Comparison of ENCODE assay signal across 8 cellular contexts in genomic region chr2:176637134-176637496, GRCh38.
DNase-seq lines count a peak whose midpoint lies in the region; FAIRE-seq and TF ChIP-seq lines count a peak whose summit lies in the region.

No MANE protein-coding gene starts in this region.

- no peak for DNase-seq in activated naive CD4-positive, alpha-beta T cell treated with anti-CD3 and anti-CD28 coated beads, Interleukin-2, amount 10 ng/mL, durations not matched to agents 7 days and 5 days
- no peak for DNase-seq in activated naive CD4-positive, alpha-beta T cell treated with Interleukin-2 at 50 U/mL for 16 hours
- DNase-seq in activated naive CD8-positive, alpha-beta T cell treated with anti-CD3 and anti-CD28 coated beads for 36 hours = no peak
- DNase-seq in kidney = no peak
- DNase-seq in tibial nerve (ENCODE audit: low spot score in 2 of 2) = no peak
- DNase-seq in NCI-H82 (lab: John Stamatoyannopoulos, UW) = no peak
- DNase-seq in A172 (ENCODE audit: low spot score) = no peak
- DNase-seq in HK-2 (ENCODE audit: unreplicated experiment) = no peak

- peaks cover 0 to 62% of the 10 kb centered on the region in 2 donors for H3K27me3 ChIP-seq in tibial nerve

- no peaks in the 10 kb centered on the region for H3K4me1 Mint-ChIP-seq in activated naive CD4-positive, alpha-beta T cell treated with anti-CD3 and anti-CD28 coated beads, Interleukin-2, amount 10 ng/mL, durations not matched to agents 7 days and 5 days
- peaks cover 2% of the 10 kb centered on the region for H3K4me1 Mint-ChIP-seq in activated naive CD8-positive, alpha-beta T cell treated with anti-CD3 and anti-CD28 coated beads for 36 hours

- TF ChIP-seq CTCF in kidney (IDR thresholded peaks at IDR 0.05; ENCODE audit: borderline replicate concordance, extremely low read depth, insufficient read depth) (no peak), tibial nerve (IDR thresholded peaks at IDR 0.05) (no peak)

- H3K27ac Mint-ChIP-seq in activated naive CD4-positive, alpha-beta T cell treated with anti-CD3 and anti-CD28 coated beads, Interleukin-2, amount 10 ng/mL, durations not matched to agents 7 days and 5 days = no peak overlapping the region
- no peak overlapping the region for H3K27ac Mint-ChIP-seq in activated naive CD8-positive, alpha-beta T cell treated with anti-CD3 and anti-CD28 coated beads for 36 hours

- H3K27me3 Mint-ChIP-seq in activated naive CD4-positive, alpha-beta T cell treated with anti-CD3 and anti-CD28 coated beads, Interleukin-2, amount 10 ng/mL, durations not matched to agents 7 days and 5 days = peaks cover 57% of the 10 kb centered on the region
- H3K27me3 Mint-ChIP-seq in activated naive CD8-positive, alpha-beta T cell treated with anti-CD3 and anti-CD28 coated beads for 36 hours = peaks cover 73% of the 10 kb centered on the region

- no peaks in the 10 kb centered on the region for H3K9me3 Mint-ChIP-seq in activated naive CD4-positive, alpha-beta T cell treated with anti-CD3 and anti-CD28 coated beads, Interleukin-2, amount 10 ng/mL, durations not matched to agents 7 days and 5 days
- H3K9me3 Mint-ChIP-seq in activated naive CD8-positive, alpha-beta T cell treated with anti-CD3 and anti-CD28 coated beads for 36 hours = no peaks in the 10 kb centered on the region

- H3K4me3 ChIP-seq in kidney (ENCODE audit: low read length in 2 of 2) (peak overlapping the region; percentile 51 to 71), tibial nerve (peak overlapping the region in 3 of 4 donors; percentile 58 to 84 (median 61))

- TF ChIP-seq EP300 in tibial nerve (IDR thresholded peaks at IDR 0.05) = no peak

- no peaks in the 10 kb centered on the region for H3K4me1 ChIP-seq in kidney (ENCODE audit: control insufficient read depth in 1 of 2, insufficient read depth in 1 of 2, low read depth in 1 of 2, low read length in 2 of 2)
- peaks cover 0 to 8% (median 6%) of the 10 kb centered on the region in 4 donors for H3K4me1 ChIP-seq in tibial nerve

- H3K9me3 ChIP-seq in kidney (ENCODE audit: control insufficient read depth in 1 of 2, low read length in 2 of 2) (no peaks in the 10 kb centered on the region), tibial nerve (no peaks in the 10 kb centered on the region)

- intact Hi-C loops in kidney (cut with DNase I) = no loop called here

- no peak for TF ChIP-seq POLR2A in tibial nerve (IDR thresholded peaks at IDR 0.05)

- H3K36me3 ChIP-seq in kidney (ENCODE audit: control insufficient read depth in 1 of 2, insufficient read depth in 2 of 2, low read length in 2 of 2) = no peaks in the 10 kb centered on the region
- H3K36me3 ChIP-seq in tibial nerve = no peaks in the 10 kb centered on the region

- H3K27ac ChIP-seq in kidney (ENCODE audit: low read depth in 2 of 2, low read length in 2 of 2) = peak overlapping the region; percentile 77 to 81
- peak overlapping the region in 3 of 4 donors; percentile 51 to 85 (median 65) for H3K27ac ChIP-seq in tibial nerve

- FAIRE-seq in kidney (lab: Jason Lieb, UNC) = no peak

- CTCF ChIA-PET in activated naive CD4-positive, alpha-beta T cell treated with anti-CD3 and anti-CD28 coated beads, Interleukin-2, amount 10 ng/mL, durations not matched to agents 7 days and 5 days (lab: Charles Lee) = interaction anchor here (0.6 to 3.1 kb wide), 11 partner anchors 15 to 515 kb away, joined by 3 to 24 read pairs (median 3); partner anchors contain the start of gene HOXD9

- H3K9ac ChIP-seq in kidney (ENCODE audit: low read length in 2 of 2) = peak overlapping the region; percentile 13 to 67

- peak overlapping the region; percentile 38 for H3K4me3 Mint-ChIP-seq in activated naive CD4-positive, alpha-beta T cell treated with anti-CD3 and anti-CD28 coated beads, Interleukin-2, amount 10 ng/mL, durations not matched to agents 7 days and 5 days
- peak overlapping the region; percentile 50 for H3K4me3 Mint-ChIP-seq in activated naive CD8-positive, alpha-beta T cell treated with anti-CD3 and anti-CD28 coated beads for 36 hours

- H3K36me3 Mint-ChIP-seq in activated naive CD4-positive, alpha-beta T cell treated with anti-CD3 and anti-CD28 coated beads, Interleukin-2, amount 10 ng/mL, durations not matched to agents 7 days and 5 days = no peaks in the 10 kb centered on the region
- no peaks in the 10 kb centered on the region for H3K36me3 Mint-ChIP-seq in activated naive CD8-positive, alpha-beta T cell treated with anti-CD3 and anti-CD28 coated beads for 36 hours

- 37 to 48% methylated on average over 13 of the region's 13 CpGs for WGBS in tibial nerve, 2 donors
